ENCODE assay signal across 19 cellular contexts in the genomic region with DNA sequence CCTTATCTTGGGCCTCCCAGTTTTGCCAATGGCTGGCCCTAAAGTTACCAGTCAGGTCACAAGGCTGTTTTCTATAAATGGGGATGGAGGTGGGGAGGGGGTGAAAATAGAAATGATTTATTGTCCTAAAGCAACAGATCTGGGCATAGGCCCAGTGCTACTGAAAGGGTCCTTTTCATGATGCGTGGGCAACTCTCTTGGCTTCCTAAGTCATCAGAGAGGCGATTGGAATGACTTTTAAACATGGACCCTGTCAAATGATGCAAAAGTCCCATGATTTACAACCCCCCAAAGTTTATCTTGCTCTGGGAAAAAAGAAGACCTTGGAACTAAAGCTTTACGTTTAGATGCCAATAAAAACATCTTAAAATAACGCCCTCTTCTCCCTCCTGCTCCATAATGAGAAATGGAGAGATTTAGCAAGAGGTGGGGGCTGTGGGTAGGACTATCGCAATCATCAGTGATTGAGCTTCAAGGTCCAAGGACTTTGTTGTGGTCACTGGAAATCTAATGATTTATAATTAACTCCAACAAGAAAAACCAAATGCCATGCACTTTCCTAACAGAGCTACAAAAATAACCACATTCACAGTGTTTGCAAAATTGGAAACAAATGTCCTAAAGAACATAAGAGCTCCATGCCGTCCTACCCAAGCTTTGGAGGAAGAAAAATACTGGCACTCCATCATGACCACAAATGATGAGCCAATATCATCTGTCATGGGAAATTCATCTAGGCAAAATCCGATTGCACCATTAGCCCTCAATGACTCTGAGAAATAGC.
DNase-seq lines count a peak whose midpoint lies in the region; ATAC-seq and TF ChIP-seq lines count a peak whose summit lies in the region.
"Had no signal": no experiment of that assay in that cellular context is flagged by ENCODE, and none has a peak within 500 bp of the region (broad histone marks: within the 10 kb centered on the region; RNA-seq: fewer than 3 reads in every experiment).

No MANE protein-coding gene starts in this region.

- H3K36me3 ChIP-seq in breast epithelium = no peaks in the 10 kb centered on the region
- H3K36me3 ChIP-seq in fibroblast of lung (ENCODE audit: control insufficient read depth, insufficient read depth, low read length) = no peaks in the 10 kb centered on the region
- H3K36me3 ChIP-seq in WERI-Rb-1 = no peaks in the 10 kb centered on the region
- H3K36me3 ChIP-seq: stomach had no signal

- H3K4me1 ChIP-seq in breast epithelium (no peaks in the 10 kb centered on the region), fibroblast of lung (ENCODE audit: control insufficient read depth, extremely low read depth, insufficient read depth, low read length) (no peaks in the 10 kb centered on the region)
- H3K4me1 ChIP-seq: stomach had no signal

- no peak for TF ChIP-seq CTCF in MCF 10A (IDR thresholded peaks at IDR 0.05; ENCODE audit: unreplicated experiment)
- TF ChIP-seq CTCF in breast epithelium (IDR thresholded peaks at IDR 0.05) = no peak
- no peak for TF ChIP-seq CTCF in fibroblast of lung (conservative IDR thresholded peaks at IDR 0.05 in 1 of 2, IDR thresholded peaks at IDR 0.05 in 1 of 2; ENCODE audit: low read depth in 1 of 2, low read length in 2 of 2)
- TF ChIP-seq CTCF in nephron (IDR thresholded peaks at IDR 0.05; ENCODE audit: unreplicated experiment in 3 of 3) = no peak
- no peak for TF ChIP-seq CTCF in WERI-Rb-1 (IDR thresholded peaks at IDR 0.05; ENCODE audit: low read depth, low read length)

- intact Hi-C loops in MCF 10A (cut with micrococcal nuclease) = no loop called here
- intact Hi-C loops in breast epithelium (cut with DNase I; ENCODE audit: low total_unique reads) = no loop called here

- no peaks in the 10 kb centered on the region for H3K9me3 ChIP-seq in breast epithelium
- no peaks in the 10 kb centered on the region for H3K9me3 ChIP-seq in fibroblast of lung (ENCODE audit: control insufficient read depth, insufficient read depth, low read depth, low read length)
- H3K9me3 ChIP-seq in WERI-Rb-1 (ENCODE audit: severe bottlenecking) = no peaks in the 10 kb centered on the region
- H3K9me3 ChIP-seq: stomach had no signal

- H3K27ac ChIP-seq in breast epithelium (no peak overlapping the region), fibroblast of lung (ENCODE audit: insufficient read depth, low read length) (no peak overlapping the region), WERI-Rb-1 (no peak overlapping the region)
- H3K27ac ChIP-seq: stomach had no signal

- ATAC-seq in HG03354 (IDR thresholded peaks at IDR 0.05; ENCODE audit: poor library complexity, severe bottlenecking, unreplicated experiment) = no peak
- ATAC-seq: left colon had no signal

- H3K4me3 ChIP-seq in breast epithelium = no peak overlapping the region
- H3K4me3 ChIP-seq in fibroblast of lung (replicated peaks in 1 of 4; ENCODE audit: control extremely low read depth in 1 of 4, insufficient read depth in 1 of 4, low read depth in 3 of 4, low read length in 4 of 4) = no peak overlapping the region
- H3K4me3 ChIP-seq in WERI-Rb-1 (ENCODE audit: low read depth, low read length) = no peak overlapping the region
- H3K4me3 ChIP-seq: stomach had no signal

- H2AFZ ChIP-seq in fibroblast of lung (ENCODE audit: low read length) = no peak overlapping the region

- H3K79me2 ChIP-seq in fibroblast of lung (ENCODE audit: control insufficient read depth, insufficient read depth, low read length) = no peaks in the 10 kb centered on the region

- H4K20me1 ChIP-seq in fibroblast of lung (ENCODE audit: control insufficient read depth, extremely low read depth, insufficient read depth, low read length) = no peaks in the 10 kb centered on the region

- TF ChIP-seq POLR2A in breast epithelium (IDR thresholded peaks at IDR 0.05) = no peak

- H3K4me2 ChIP-seq in fibroblast of lung (ENCODE audit: extremely low read depth, insufficient read depth, low read length) = no peak overlapping the region

- H3K36me3 Mint-ChIP-seq in MCF 10A (ENCODE audit: insufficient read depth, unreplicated experiment) (no peaks in the 10 kb centered on the region), nephron (ENCODE audit: low read depth) (no peaks in the 10 kb centered on the region)
- no peaks in the 10 kb centered on the region for H3K36me3 Mint-ChIP-seq in activated CD4-positive, alpha-beta memory T cell treated with anti-CD3 and anti-CD28 coated beads, Interleukin-2, amount 10 ng/mL, durations not matched to agents 7 days and 5 days (ENCODE audit: low read depth)

- peak; percentile 39 for DNase-seq in MCF 10A (ENCODE audit: unreplicated experiment)
- no peak for DNase-seq in breast epithelium (ENCODE audit: low spot score in 2 of 2)
- peak; percentile 9 to 90 for DNase-seq in fibroblast of lung (ENCODE audit: low read depth in 2 of 2)
- no peak for DNase-seq in activated CD4-positive, alpha-beta memory T cell treated with anti-CD3 and anti-CD28 coated beads, Interleukin-2, amount 10 ng/mL, durations not matched to agents 7 days and 5 days
- DNase-seq in hepatic stellate cell (ENCODE audit: low spot score) = no peak
- no peak for DNase-seq in WERI-Rb-1
- DNase-seq: 8988T; activated CD4-positive, CD25-positive, alpha-beta regulatory T cell treated with anti-CD3 and anti-CD28 coated beads, Interleukin-2, amount 50 U/mL, for 72 hours; activated T-cell treated with anti-CD3 and anti-CD28 coated beads, Interleukin-2, amount 50 U/mL, for 1 hour; glutamatergic neuron; left colon; NCI-H1436; NCI-H446 treated with DMSO at 0.1 percent for 48 hours; nephron progenitor cell; OCI-M1; stomach had no signal

- CTCF ChIA-PET in MCF 10A (lab: Yijun Ruan, JAX) = interaction anchor here (0.6 to 1.4 kb wide), 7 partner anchors 9 to 1076 kb away, joined by 3 to 6 read pairs (median 3); no protein-coding TSS in a partner anchor
- CTCF ChIA-PET in activated CD4-positive, alpha-beta memory T cell treated with anti-CD3 and anti-CD28 coated beads, Interleukin-2, amount 10 ng/mL, durations not matched to agents 7 days and 5 days (lab: Charles Lee) = no interaction called here

- H3K9me3 Mint-ChIP-seq in MCF 10A (ENCODE audit: unreplicated experiment) (peaks cover 6% of the 10 kb centered on the region), nephron (no peaks in the 10 kb centered on the region)
- H3K9me3 Mint-ChIP-seq in activated CD4-positive, alpha-beta memory T cell treated with anti-CD3 and anti-CD28 coated beads, Interleukin-2, amount 10 ng/mL, durations not matched to agents 7 days and 5 days = no peaks in the 10 kb centered on the region

- H3K27me3 Mint-ChIP-seq in MCF 10A (ENCODE audit: insufficient read depth, unreplicated experiment) = no peaks in the 10 kb centered on the region
- peaks cover 9% of the 10 kb centered on the region for H3K27me3 Mint-ChIP-seq in nephron (ENCODE audit: low read depth)
- H3K27me3 Mint-ChIP-seq in activated CD4-positive, alpha-beta memory T cell treated with anti-CD3 and anti-CD28 coated beads, Interleukin-2, amount 10 ng/mL, durations not matched to agents 7 days and 5 days = peaks cover 34% of the 10 kb centered on the region

- H3K4me3 Mint-ChIP-seq in MCF 10A (ENCODE audit: unreplicated experiment) (no peak overlapping the region), nephron (no peak overlapping the region)
- H3K4me3 Mint-ChIP-seq in activated CD4-positive, alpha-beta memory T cell treated with anti-CD3 and anti-CD28 coated beads, Interleukin-2, amount 10 ng/mL, durations not matched to agents 7 days and 5 days = no peak overlapping the region
- H3K4me3 Mint-ChIP-seq: nephron progenitor cell had no signal

- H3K4me1 Mint-ChIP-seq in MCF 10A (ENCODE audit: insufficient read depth, unreplicated experiment) = peaks cover 7% of the 10 kb centered on the region
- H3K4me1 Mint-ChIP-seq in nephron = peaks cover 44% of the 10 kb centered on the region
- H3K4me1 Mint-ChIP-seq in activated CD4-positive, alpha-beta memory T cell treated with anti-CD3 and anti-CD28 coated beads, Interleukin-2, amount 10 ng/mL, durations not matched to agents 7 days and 5 days = no peaks in the 10 kb centered on the region
- H3K4me1 Mint-ChIP-seq: IgD-negative memory B cell had no signal

- H3K27ac Mint-ChIP-seq in MCF 10A (ENCODE audit: low read depth, unreplicated experiment) = no peak overlapping the region
- H3K27ac Mint-ChIP-seq in nephron = peak overlapping the region; percentile 76 to 94 (median 77)
- H3K27ac Mint-ChIP-seq in activated CD4-positive, alpha-beta memory T cell treated with anti-CD3 and anti-CD28 coated beads, Interleukin-2, amount 10 ng/mL, durations not matched to agents 7 days and 5 days = no peak overlapping the region
- H3K27ac Mint-ChIP-seq: IgD-negative memory B cell had no signal

- POLR2A ChIA-PET in MCF 10A (lab: Yijun Ruan, JAX) = no interaction called here
- POLR2A ChIA-PET in activated CD4-positive, alpha-beta memory T cell treated with anti-CD3 and anti-CD28 coated beads, Interleukin-2, amount 10 ng/mL, durations not matched to agents 7 days and 5 days (lab: Charles Lee) = no interaction called here

- H3K9ac ChIP-seq in fibroblast of lung (ENCODE audit: insufficient read depth, low read length) = no peak overlapping the region

- BruUV-seq in MCF 10A (replicated peaks; lab: Mats Ljungman, UMichigan) = no TSS peak

- no peaks in the 10 kb centered on the region for H3K27me3 ChIP-seq in breast epithelium
- no peaks in the 10 kb centered on the region for H3K27me3 ChIP-seq in fibroblast of lung (ENCODE audit: control insufficient read depth, insufficient read depth, low read length)
- H3K27me3 ChIP-seq in WERI-Rb-1 (ENCODE audit: insufficient read depth, low read depth, severe bottlenecking) = no peaks in the 10 kb centered on the region

Comparison
In these comparisons a context has a peak if more than half of its experiments do, and no peak if none do; other contexts are left out.
1. DNase-seq: peak in MCF 10A (single experiment) and fibroblast of lung (2 of 2); none in breast epithelium (0 of 2), activated CD4-positive, alpha-beta memory T cell treated with anti-CD3 and anti-CD28 coated beads, Interleukin-2, amount 10 ng/mL, durations not matched to agents 7 days and 5 days (single experiment), hepatic stellate cell (single experiment) and WERI-Rb-1 (single experiment).
2. H3K27ac Mint-ChIP-seq: peak in nephron (3 of 3); none in MCF 10A (single experiment) and activated CD4-positive, alpha-beta memory T cell treated with anti-CD3 and anti-CD28 coated beads, Interleukin-2, amount 10 ng/mL, durations not matched to agents 7 days and 5 days (single experiment).